Comparison of ENCODE assay signal across 9 cellular contexts in the genomic region with DNA sequence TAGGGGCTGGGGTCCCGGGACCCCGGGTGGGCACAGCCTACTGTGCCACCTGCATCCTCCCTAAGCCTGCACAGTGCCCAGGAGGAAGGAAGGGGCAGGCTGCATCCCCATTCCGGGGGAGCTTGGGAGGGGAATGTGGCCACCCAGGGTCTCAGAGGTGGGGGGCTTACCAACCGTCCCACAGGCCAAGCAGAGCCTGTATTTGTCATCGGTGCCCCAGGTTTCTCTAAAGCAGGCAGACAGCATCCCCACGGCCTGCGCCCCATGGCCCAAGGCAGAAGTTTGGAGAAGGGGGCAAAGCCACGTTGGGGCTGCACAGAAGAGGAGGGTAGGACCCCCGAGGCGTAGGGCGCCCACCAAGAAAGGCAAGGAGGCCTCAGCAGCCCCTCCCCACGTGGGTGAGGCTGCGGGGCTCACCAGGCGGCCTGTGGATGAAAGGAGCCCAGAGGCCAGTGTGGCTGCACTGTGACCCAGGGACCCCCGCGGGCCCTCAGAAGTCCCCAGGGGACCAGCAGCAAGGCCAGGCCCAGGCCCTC. TPM values are rescaled to one million over a fixed set of nuclear protein-coding genes. Genes with fewer than 3 reads are reported as not detected.
DNase-seq lines count a peak whose midpoint lies in the region; ATAC-seq, FAIRE-seq and TF ChIP-seq lines count a peak whose summit lies in the region.
"Had no signal": no experiment of that assay in that cellular context is flagged by ENCODE, and none has a peak within 500 bp of the region (broad histone marks: within the 10 kb centered on the region; RNA-seq: fewer than 3 reads in every experiment).

No MANE protein-coding gene starts in this region.

- H3K79me1 ChIP-seq in H9 (ENCODE audit: insufficient read depth, low read depth, low read length, poor library complexity, severe bottlenecking): peaks cover 2% of the 10 kb centered on the region

- no peak overlapping the region for H4K5ac ChIP-seq in H9 (ENCODE audit: insufficient read length, low read depth, low read length)

- ATAC-seq in activated CD8-positive, alpha-beta T cell treated with anti-CD3 and anti-CD28 coated beads, Interleukin-2, amount 10 ng/mL, durations not matched to agents 7 days and 5 days: no peak
- ATAC-seq in stimulated activated memory B cell treated with anti-CD40 and anti-IgM and Interleukin-4, amounts not matched to agents 10 μg/mL and 1 μg/mL and 100 μg/mL, for 72 hours: no peak
- no peak for ATAC-seq in GM19395 (IDR thresholded peaks at IDR 0.05; ENCODE audit: unreplicated experiment)

- no peak overlapping the region for H4K91ac ChIP-seq in H9 (ENCODE audit: insufficient read length, low read depth, low read length)

- no CpG with 5 or more reads among the region's 16 CpGs for WGBS in H9 (ENCODE audit: extremely low coverage, insufficient read length, low lambda C conversion rate)

- CTCF ChIA-PET in activated CD8-positive, alpha-beta T cell treated with anti-CD3 and anti-CD28 coated beads, Interleukin-2, amount 10 ng/mL, durations not matched to agents 7 days and 5 days (lab: Charles Lee): no interaction called here

- H3K4me3 Mint-ChIP-seq in H9: peak overlapping the region; percentile 58 to 72
- H3K4me3 Mint-ChIP-seq in activated CD8-positive, alpha-beta T cell treated with anti-CD3 and anti-CD28 coated beads, Interleukin-2, amount 10 ng/mL, durations not matched to agents 7 days and 5 days: peak overlapping the region; percentile 49
- peak overlapping the region; percentile 67 for H3K4me3 Mint-ChIP-seq in stimulated activated memory B cell treated with anti-CD40 and anti-IgM and Interleukin-4, amounts not matched to agents 10 μg/mL and 1 μg/mL and 100 μg/mL, for 72 hours

- H2BK120ac ChIP-seq in H9 (ENCODE audit: low read depth, low read length, poor library complexity, severe bottlenecking): no peak overlapping the region

- H2BK20ac ChIP-seq in H9 (ENCODE audit: low read depth, low read length, poor library complexity, severe bottlenecking): no peak overlapping the region

- no peak for TF ChIP-seq POLR2A in GM12892 (IDR thresholded peaks at IDR 0.05; ENCODE audit: low read depth, low read length)

- no peak overlapping the region for H2BK5ac ChIP-seq in H9 (ENCODE audit: insufficient read length, low read length)

- no peaks in the 10 kb centered on the region for H3K27me3 ChIP-seq in H9 (ENCODE audit: insufficient read depth, low read length)

- POLR2A ChIA-PET in activated CD8-positive, alpha-beta T cell treated with anti-CD3 and anti-CD28 coated beads, Interleukin-2, amount 10 ng/mL, durations not matched to agents 7 days and 5 days (lab: Charles Lee): no interaction called here

- H2AK5ac ChIP-seq in H9 (ENCODE audit: insufficient read length, low read length): no peak overlapping the region

- H3K4me1 Mint-ChIP-seq in H9: peaks cover 9 to 11% of the 10 kb centered on the region in 2 experiments
- H3K4me1 Mint-ChIP-seq in activated CD8-positive, alpha-beta T cell treated with anti-CD3 and anti-CD28 coated beads, Interleukin-2, amount 10 ng/mL, durations not matched to agents 7 days and 5 days (ENCODE audit: low read depth): no peaks in the 10 kb centered on the region
- peaks cover 6% of the 10 kb centered on the region for H3K4me1 Mint-ChIP-seq in stimulated activated memory B cell treated with anti-CD40 and anti-IgM and Interleukin-4, amounts not matched to agents 10 μg/mL and 1 μg/mL and 100 μg/mL, for 72 hours

- H3K9me3 Mint-ChIP-seq in H9: no peaks in the 10 kb centered on the region
- H3K9me3 Mint-ChIP-seq in activated CD8-positive, alpha-beta T cell treated with anti-CD3 and anti-CD28 coated beads, Interleukin-2, amount 10 ng/mL, durations not matched to agents 7 days and 5 days (ENCODE audit: insufficient read depth): no peaks in the 10 kb centered on the region
- H3K9me3 Mint-ChIP-seq in stimulated activated memory B cell treated with anti-CD40 and anti-IgM and Interleukin-4, amounts not matched to agents 10 μg/mL and 1 μg/mL and 100 μg/mL, for 72 hours: no peaks in the 10 kb centered on the region

- no peak overlapping the region for H3K27ac ChIP-seq in H9 (ENCODE audit: insufficient read length, low read depth, low read length)

- H2AFZ ChIP-seq in H9 (ENCODE audit: low read length): no peak overlapping the region

- no peak overlapping the region for H3K23ac ChIP-seq in H9 (ENCODE audit: insufficient read length, low read depth, low read length)

- peak overlapping the region; percentile 20; the same call in 1 of the 2 replicates for H3K4me3 ChIP-seq in iPS-18c (ENCODE audit: insufficient read depth, low read depth, low read length)

- no peak overlapping the region for H3T11ph ChIP-seq in H9 (ENCODE audit: low read length)

- H3K9ac ChIP-seq in H9 (ENCODE audit: extremely low read depth, insufficient read length, low read length): no peak overlapping the region

- no peak overlapping the region for H2BK12ac ChIP-seq in H9 (ENCODE audit: insufficient read length, low read depth, low read length)

- no peak overlapping the region for H3K27ac Mint-ChIP-seq in H9
- H3K27ac Mint-ChIP-seq in activated CD8-positive, alpha-beta T cell treated with anti-CD3 and anti-CD28 coated beads, Interleukin-2, amount 10 ng/mL, durations not matched to agents 7 days and 5 days: no peak overlapping the region
- no peak overlapping the region for H3K27ac Mint-ChIP-seq in stimulated activated memory B cell treated with anti-CD40 and anti-IgM and Interleukin-4, amounts not matched to agents 10 μg/mL and 1 μg/mL and 100 μg/mL, for 72 hours

- no peaks in the 10 kb centered on the region; a peak in 1 of 7 replicates for H3K36me3 Mint-ChIP-seq in H9 (ENCODE audit: insufficient read depth in 1 of 3, low read depth in 3 of 3)
- H3K36me3 Mint-ChIP-seq in activated CD8-positive, alpha-beta T cell treated with anti-CD3 and anti-CD28 coated beads, Interleukin-2, amount 10 ng/mL, durations not matched to agents 7 days and 5 days (ENCODE audit: low read depth): no peaks in the 10 kb centered on the region
- no peaks in the 10 kb centered on the region for H3K36me3 Mint-ChIP-seq in stimulated activated memory B cell treated with anti-CD40 and anti-IgM and Interleukin-4, amounts not matched to agents 10 μg/mL and 1 μg/mL and 100 μg/mL, for 72 hours

- TF ChIP-seq CTCF in H9 (conservative IDR thresholded peaks at IDR 0.05): no peak

- peak overlapping the region; percentile 77; the same call in 1 of the 2 replicates for H3K14ac ChIP-seq in H9 (ENCODE audit: insufficient read depth, low read length)

- H3K9me3 ChIP-seq in H9 (ENCODE audit: control insufficient read depth, low read depth, low read length): no peaks in the 10 kb centered on the region
- no peaks in the 10 kb centered on the region for H3K9me3 ChIP-seq in iPS-18c (ENCODE audit: control insufficient read depth, insufficient read depth, low read length)

- no peaks in the 10 kb centered on the region for H4K20me1 ChIP-seq in H9 (ENCODE audit: control insufficient read depth, insufficient read depth, insufficient read length)

- H3K56ac ChIP-seq in H9 (ENCODE audit: insufficient read length, low read depth, low read length): no peak overlapping the region

- no peaks in the 10 kb centered on the region for H3K23me2 ChIP-seq in H9 (ENCODE audit: insufficient read length, low read depth, low read length, poor library complexity, severe bottlenecking)

- H3K27me3 Mint-ChIP-seq in H9 (ENCODE audit: low read depth): no peaks in the 10 kb centered on the region
- H3K27me3 Mint-ChIP-seq in activated CD8-positive, alpha-beta T cell treated with anti-CD3 and anti-CD28 coated beads, Interleukin-2, amount 10 ng/mL, durations not matched to agents 7 days and 5 days (ENCODE audit: low read depth): peaks cover 5% of the 10 kb centered on the region
- H3K27me3 Mint-ChIP-seq in stimulated activated memory B cell treated with anti-CD40 and anti-IgM and Interleukin-4, amounts not matched to agents 10 μg/mL and 1 μg/mL and 100 μg/mL, for 72 hours: peaks cover 78% of the 10 kb centered on the region

- H3K79me2 ChIP-seq in H9 (ENCODE audit: insufficient read depth, low read length): peaks cover 2% of the 10 kb centered on the region; the same call in 1 of the 2 replicates

- FAIRE-seq in GM12892 (lab: Jason Lieb, UNC): no peak

- peaks cover 4% of the 10 kb centered on the region; the same call in 1 of the 2 replicates for H3K4me1 ChIP-seq in H9 (ENCODE audit: insufficient read depth, low read length)

- no peak for DNase-seq in H9
- no peak for DNase-seq in activated CD8-positive, alpha-beta T cell treated with anti-CD3 and anti-CD28 coated beads, Interleukin-2, amount 10 ng/mL, durations not matched to agents 7 days and 5 days
- DNase-seq in GM12892 (ENCODE audit: insufficient read length): no peak
- DNase-seq in AG08395 (ENCODE audit: low spot score): no peak
- DNase-seq in DMS 273 treated with DMSO at 0.1 percent for 48 hours (lab: John Stamatoyannopoulos, UW): no peak

- no peak overlapping the region for H2BK15ac ChIP-seq in H9 (ENCODE audit: low read depth, low read length)

- no peak overlapping the region for H4K8ac ChIP-seq in H9 (replicated peaks; ENCODE audit: insufficient read length, low read depth, low read length)

- H3K4me2 ChIP-seq in H9 (ENCODE audit: insufficient read depth, insufficient read length, low read length): no peak overlapping the region

- H3K18ac ChIP-seq in H9 (ENCODE audit: insufficient read length, low read depth, low read length): peak overlapping the region; percentile 63

- H3K4ac ChIP-seq in H9 (ENCODE audit: low read depth, low read length): no peak overlapping the region

RNA-seq across cellular contexts. Expression of a gene that starts 0.5 kb away (rescaled TPM):
- 22.1 and 24.7 TPM in 2 replicates for total RNA-seq in H9 (2021)
- 1 to 10 TPM; 1.8 to 2.3 TPM for total RNA-seq in activated CD8-positive, alpha-beta T cell treated with anti-CD3 and anti-CD28 coated beads, Interleukin-2, amount 10 ng/mL, durations not matched to agents 7 days and 5 days
- polyA plus RNA-seq in GM12892 (2012; ENCODE audit: missing spikeins): not detected

RNA-seq across cellular contexts. Expression of a gene that starts 23.0 kb away (rescaled TPM):
- 0.07 and 0.09 TPM in 2 replicates for total RNA-seq in H9 (2021)
- not detected for total RNA-seq in activated CD8-positive, alpha-beta T cell treated with anti-CD3 and anti-CD28 coated beads, Interleukin-2, amount 10 ng/mL, durations not matched to agents 7 days and 5 days
- not detected for polyA plus RNA-seq in GM12892 (2012; ENCODE audit: missing spikeins)
- total RNA-seq: LHCN-M2 had no signal

RNA-seq across cellular contexts. Expression of a gene that starts 36.7 kb away (rescaled TPM):
- total RNA-seq in H9 (2021): 22.3 and 24.8 TPM in 2 replicates
- total RNA-seq in activated CD8-positive, alpha-beta T cell treated with anti-CD3 and anti-CD28 coated beads, Interleukin-2, amount 10 ng/mL, durations not matched to agents 7 days and 5 days: 10 to 100 TPM; 20.4 to 21.6 TPM
- 2.3 TPM for polyA plus RNA-seq in GM12892 (2012; ENCODE audit: missing spikeins)

RNA-seq across cellular contexts. Expression of a gene that starts 46.6 kb away (rescaled TPM):
- 5.5 and 5.6 TPM in 2 replicates for total RNA-seq in H9 (2021)
- 1 to 10 TPM; 1.3 to 1.4 TPM for total RNA-seq in activated CD8-positive, alpha-beta T cell treated with anti-CD3 and anti-CD28 coated beads, Interleukin-2, amount 10 ng/mL, durations not matched to agents 7 days and 5 days
- 2.7 TPM for polyA plus RNA-seq in GM12892 (2012; ENCODE audit: missing spikeins)
